In genomic region chr11:22461626-22462025, GRCh38 we compare ENCODE assay signal across 22 cellular contexts.
"Had no signal": no experiment of that assay in that cellular context is flagged by ENCODE, and none has a peak within 500 bp of the region (broad histone marks: within the 10 kb centered on the region; RNA-seq: fewer than 3 reads in every experiment).

No MANE protein-coding gene starts in this region.

- H3K4me1 ChIP-seq: sigmoid colon, testis, vagina had no signal

- H3K4me3 ChIP-seq: body of pancreas, gastrocnemius medialis, sigmoid colon, testis, vagina had no signal

- ATAC-seq: activated CD4-positive, CD25-positive, alpha-beta regulatory T cell treated with anti-CD3 and anti-CD28 coated beads, Interleukin-2, amount 50 U/mL, for 24 hours; activated T-cell treated with anti-CD3 and anti-CD28 coated beads, Interleukin-2, amount 50 U/mL, for 72 hours; body of pancreas; left ventricle myocardium superior; stimulated activated naive B cell treated with anti-CD40 and anti-IgM and Interleukin-4, amounts not matched to agents 10 μg/mL and 1 μg/mL and 100 μg/mL, for 72 hours had no signal

- H3K36me3 ChIP-seq: gastrocnemius medialis, sigmoid colon, vagina had no signal

- FAIRE-seq: endometrium had no signal

- DNase-seq: activated CD4-positive, alpha-beta memory T cell treated with anti-CD3 and anti-CD28 coated beads, Interleukin-2, amount 10 ng/mL, durations not matched to agents 7 days and 5 days; activated CD4-positive, alpha-beta T cell treated with anti-CD3 and anti-CD28 coated beads, Interleukin-2, amount 10 ng/mL, durations not matched to agents 24 days and 14 days; activated effector memory CD4-positive, alpha-beta T cell treated with Interleukin-2 at 50 U/mL for 16 hours; activated naive CD4-positive, alpha-beta T cell treated with anti-CD3 and anti-CD28 coated beads for 36 hours; activated T-cell treated with anti-CD3 and anti-CD28 coated beads, Interleukin-2, amount 50 U/mL, for 72 hours; anterior cingulate cortex; body of pancreas; caudate nucleus; effector CD4-positive, alpha-beta T cell; gastrocnemius medialis; hippocampal formation; left ventricle myocardium superior; nucleus accumbens; sigmoid colon; stimulated activated CD4-positive, alpha-beta T cell treated with anti-CD3 and anti-CD28 coated beads, Interleukin-2, amount 100 ng/mL, for 48 hours; stimulated activated CD8-positive, alpha-beta memory T cell treated with anti-CD3 and anti-CD28 coated beads, Interleukin-4, amount 100 ng/mL, for 48 hours; stimulated activated naive B cell treated with anti-CD40 and anti-IgM and Interleukin-4, amounts not matched to agents 10 μg/mL and 1 μg/mL and 100 μg/mL, for 72 hours; testis had no signal

- H3K27me3 ChIP-seq: body of pancreas, gastrocnemius medialis, sigmoid colon, testis, vagina had no signal

- H3K9me3 ChIP-seq: body of pancreas, gastrocnemius medialis, sigmoid colon, testis, vagina had no signal

- H3K27ac ChIP-seq: body of pancreas, gastrocnemius medialis, sigmoid colon, testis, vagina, VCaP had no signal
